ENCODE assay signal across 29 cellular contexts in genomic region chr6:66065313-66065712, GRCh38.
"Had no signal": no experiment of that assay in that cellular context is flagged by ENCODE, and none has a peak within 500 bp of the region (broad histone marks: within the 10 kb centered on the region; RNA-seq: fewer than 3 reads in every experiment).

No MANE protein-coding gene starts in this region.

- H3K4me1 Mint-ChIP-seq: activated CD4-positive, alpha-beta T cell treated with anti-CD3 and anti-CD28 coated beads, Interleukin-2, amount 10 ng/mL, durations not matched to agents 24 days and 14 days; activated naive CD8-positive, alpha-beta T cell treated with anti-CD3 and anti-CD28 coated beads for 36 hours; activated T-helper 17 cell treated with anti-CD3 and anti-CD28 coated beads, Interleukin-2, amount 50 U/mL, for 72 hours had no signal

- H3K4me3 ChIP-seq: K562, MG63, PC-9 had no signal

- H3K36me3 Mint-ChIP-seq: activated naive CD8-positive, alpha-beta T cell treated with anti-CD3 and anti-CD28 coated beads for 36 hours had no signal

- H3K4me2 ChIP-seq: PC-9 had no signal

- H2AFZ ChIP-seq: PC-9 had no signal

- H3K36me3 ChIP-seq: brain microvascular endothelial cell, MG63 had no signal

- H3K27ac ChIP-seq: brain microvascular endothelial cell, PC-9, RWPE1 had no signal

- H3K9me3 ChIP-seq: MG63 had no signal

- H3K27ac Mint-ChIP-seq: activated CD4-positive, alpha-beta T cell treated with anti-CD3 and anti-CD28 coated beads, Interleukin-2, amount 10 ng/mL, durations not matched to agents 24 days and 14 days; activated CD8-positive, alpha-beta T cell treated with anti-CD3 and anti-CD28 coated beads for 36 hours; activated naive CD8-positive, alpha-beta T cell treated with anti-CD3 and anti-CD28 coated beads for 36 hours; activated T-cell treated with anti-CD3 and anti-CD28 coated beads, Interleukin-2, amount 50 U/mL, for 72 hours; activated T-helper 17 cell treated with anti-CD3 and anti-CD28 coated beads, Interleukin-2, amount 50 U/mL, for 72 hours had no signal

- H3K27me3 Mint-ChIP-seq: activated CD4-positive, alpha-beta T cell treated with anti-CD3 and anti-CD28 coated beads, Interleukin-2, amount 10 ng/mL, durations not matched to agents 24 days and 14 days; activated CD8-positive, alpha-beta T cell treated with anti-CD3 and anti-CD28 coated beads for 36 hours; activated naive CD8-positive, alpha-beta T cell treated with anti-CD3 and anti-CD28 coated beads for 36 hours; activated T-helper 17 cell treated with anti-CD3 and anti-CD28 coated beads, Interleukin-2, amount 50 U/mL, for 72 hours had no signal

- ATAC-seq: activated CD8-positive, alpha-beta T cell treated with anti-CD3 and anti-CD28 coated beads for 36 hours; activated T-cell treated with anti-CD3 and anti-CD28 coated beads, Interleukin-2, amount 50 U/mL, for 72 hours; activated T-helper 17 cell treated with anti-CD3 and anti-CD28 coated beads, Interleukin-2, amount 50 U/mL, for 72 hours; K562; Right ventricle myocardium inferior; SK-N-SH treated with all-trans-retinoic acid at 6 μM for 48 hours had no signal

- H3K27me3 ChIP-seq: brain microvascular endothelial cell, MG63 had no signal

- H3K4me3 Mint-ChIP-seq: activated CD4-positive, alpha-beta T cell treated with anti-CD3 and anti-CD28 coated beads, Interleukin-2, amount 10 ng/mL, durations not matched to agents 24 days and 14 days; activated CD8-positive, alpha-beta T cell treated with anti-CD3 and anti-CD28 coated beads for 36 hours; activated naive CD8-positive, alpha-beta T cell treated with anti-CD3 and anti-CD28 coated beads for 36 hours; activated T-cell treated with anti-CD3 and anti-CD28 coated beads, Interleukin-2, amount 50 U/mL, for 72 hours; activated T-helper 17 cell treated with anti-CD3 and anti-CD28 coated beads, Interleukin-2, amount 50 U/mL, for 72 hours had no signal

- DNase-seq: activated CD4-positive, alpha-beta T cell treated with anti-CD3 and anti-CD28 coated beads, Interleukin-2, amount 10 ng/mL, durations not matched to agents 24 days and 14 days; activated CD4-positive, alpha-beta T cell treated with anti-CD3 and anti-CD28 coated beads, Interleukin-2, amount 50 U/mL, for 4 hours; activated CD8-positive, alpha-beta T cell treated with anti-CD3 and anti-CD28 coated beads for 36 hours; activated effector memory CD4-positive, alpha-beta T cell treated with anti-CD3 and anti-CD28 coated beads, Interleukin-2, amount 50 U/mL, for 16 hours; activated naive CD4-positive, alpha-beta T cell; activated naive CD4-positive, alpha-beta T cell treated with anti-CD3 and anti-CD28 coated beads, Interleukin-2, amount 50 U/mL, for 16 hours; activated naive CD8-positive, alpha-beta T cell treated with anti-CD3 and anti-CD28 coated beads for 36 hours; activated T-cell treated with anti-CD3 and anti-CD28 coated beads, Interleukin-2, amount 50 U/mL, for 1 hour; activated T-cell treated with anti-CD3 and anti-CD28 coated beads, Interleukin-2, amount 50 U/mL, for 72 hours; amniotic stem cell; aorta; brain microvascular endothelial cell; central memory CD4-positive, alpha-beta T cell; Karpas-422; MG63; NCI-H1105 treated with DMSO at 0.1 percent for 48 hours; NCI-H1436; NCI-H1694; NCI-H2029; NCI-H345; NCI-H524 treated with DMSO at 0.1 percent for 48 hours; PC-9; SIG-M5; T1000 had no signal
